Comparison of ENCODE assay signal across 8 cellular contexts in genomic region chr12:133080619-133081407, GRCh38. TPM values are rescaled to one million over a fixed set of nuclear protein-coding genes. Genes with fewer than 3 reads are reported as not detected.
DNase-seq lines count a peak whose midpoint lies in the region; ATAC-seq and TF ChIP-seq lines count a peak whose summit lies in the region.

ZNF140 (plus strand) TSS chr12:133080923; CDS start chr12:133081321, 398 bp downstream.

- intact Hi-C loops in CD8-positive, alpha-beta T cell (cut with DNase I, micrococcal nuclease) = loop anchor here (1.0 to 2.0 kb wide), 7 partner anchors 44 to 318 kb away; partner anchors contain the start of genes ZNF10 (in 2 of the 2), ZNF26 (in 2 of the 2), ZNF268 (in 2 of the 2) and ZNF84 (in 2 of the 2)

- in situ Hi-C loops in endometrial microvascular endothelial cells (cut with HindIII; ENCODE audit: inconsistent ontology term, low pct_unique_long_range_greater_than_20kb, low sequenced_read_pairs) = no loop called here

- H3K36me3 Mint-ChIP-seq in CD8-positive, alpha-beta T cell = peaks cover 59% of the 10 kb centered on the region

- DNase-seq in CD8-positive, alpha-beta T cell = peak; percentile 87 to 97 (median 92)
- peak; percentile 97 for DNase-seq in NCI-H82 treated with DMSO at 0.1 percent for 48 hours (lab: John Stamatoyannopoulos, UW; ENCODE audit: unreplicated experiment)
- DNase-seq in activated CD8-positive, alpha-beta memory T cell treated with anti-CD3 and anti-CD28 coated beads for 24 hours = peak; percentile 96
- DNase-seq in mesenteric fat pad (ENCODE audit: low spot score) = peak; percentile 98
- peak; percentile 78 for DNase-seq in stimulated activated CD8-positive, alpha-beta memory T cell treated with anti-CD3 and anti-CD28 coated beads, Interleukin-15, amount 100 ng/mL, for 24 hours (ENCODE audit: low read depth)

- H3K9me3 Mint-ChIP-seq in CD8-positive, alpha-beta T cell = peaks cover 44% of the 10 kb centered on the region

- H3K27ac ChIP-seq in CD8-positive, alpha-beta T cell (ENCODE audit: low read depth, low read length) = peak within 1 kb of the TSS; percentile 98

- H3K27me3 Mint-ChIP-seq in CD8-positive, alpha-beta T cell (ENCODE audit: low read depth) = no peaks in the 10 kb centered on the region

- H3K4me3 Mint-ChIP-seq in CD8-positive, alpha-beta T cell = no peak within 1 kb of the TSS

- H3K4me1 Mint-ChIP-seq in CD8-positive, alpha-beta T cell (ENCODE audit: low read depth) = peaks cover 17% of the 10 kb centered on the region

- no peak within 1 kb of the TSS for H3K27ac Mint-ChIP-seq in CD8-positive, alpha-beta T cell

- H3K27me3 ChIP-seq in CD8-positive, alpha-beta T cell (ENCODE audit: insufficient read depth, low read length) = no peaks in the 10 kb centered on the region

- ATAC-seq in CD8-positive, alpha-beta T cell = peak; percentile 57
- peak; percentile 74 for ATAC-seq in GM19351 (IDR thresholded peaks at IDR 0.05; ENCODE audit: unreplicated experiment)
- peak; percentile 77 for ATAC-seq in HG03521 (IDR thresholded peaks at IDR 0.05; ENCODE audit: unreplicated experiment)

- H3K36me3 ChIP-seq in CD8-positive, alpha-beta T cell (ENCODE audit: insufficient read depth, low read length) = peaks cover 24% of the 10 kb centered on the region

- CTCF ChIA-PET in CD8-positive, alpha-beta T cell (lab: Charles Lee) = no interaction called here

- peaks cover 15% of the 10 kb centered on the region for H3K4me1 ChIP-seq in CD8-positive, alpha-beta T cell (ENCODE audit: insufficient read depth, low read length)

- peaks cover 53% of the 10 kb centered on the region for H3K9me3 ChIP-seq in CD8-positive, alpha-beta T cell (ENCODE audit: low read length)

- TF ChIP-seq CTCF in CD8-positive, alpha-beta T cell (IDR thresholded peaks at IDR 0.05) = peak; percentile 33

- peak within 1 kb of the TSS; percentile 92 for H3K4me3 ChIP-seq in CD8-positive, alpha-beta T cell (ENCODE audit: low read depth, low read length)

- POLR2A ChIA-PET in CD8-positive, alpha-beta T cell (lab: Charles Lee) = interaction anchor here (0.8 to 2.1 kb wide), 9 partner anchors 24 to 252 kb away, joined by 3 to 20 read pairs (median 7); partner anchors contain the start of genes CHFR, ZNF10, ZNF26 and ZNF268

RNA-seq across cellular contexts. Expression of gene ZNF140, which starts in this region (rescaled TPM):
- total RNA-seq in CD8-positive, alpha-beta T cell = 1 to 10 TPM; 9.1 to 9.4 TPM
- total RNA-seq in endometrial microvascular endothelial cells (ENCODE audit: inconsistent ontology term) = 15.2 TPM
- 9.1 TPM for total RNA-seq in mesenteric fat pad

Comparison
In these comparisons a context has a peak if more than half of its experiments do, and no peak if none do; other contexts are left out.
1. Peak in every context shown above with its lines: DNase-seq, ATAC-seq, H3K4me3 ChIP-seq and H3K27ac ChIP-seq.